In the genomic region with DNA sequence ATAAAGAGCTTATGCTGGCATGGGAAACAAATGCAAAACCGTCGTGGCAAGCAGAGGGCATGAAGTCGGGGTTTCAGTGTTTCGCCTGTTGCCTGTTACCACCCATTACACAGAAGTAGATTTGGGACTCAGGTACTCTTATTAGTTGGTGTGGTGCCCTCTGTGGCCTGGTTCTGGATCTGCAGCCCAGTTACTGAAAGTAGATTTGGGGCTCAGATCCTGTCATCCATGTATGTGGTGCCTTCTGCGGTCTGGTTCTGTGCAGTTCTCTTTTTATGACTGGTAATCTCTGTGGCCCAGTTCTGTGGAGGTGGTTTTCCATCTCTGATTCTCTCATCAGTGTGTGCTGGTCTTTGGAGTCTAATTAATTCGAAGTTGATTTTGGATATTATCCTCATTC, we compare ENCODE assay signal across 9 cellular contexts.
DNase-seq lines count a peak whose midpoint lies in the region; ATAC-seq and TF ChIP-seq lines count a peak whose summit lies in the region.
"Had no signal": no experiment of that assay in that cellular context is flagged by ENCODE, and none has a peak within 500 bp of the region (broad histone marks: within the 10 kb centered on the region; RNA-seq: fewer than 3 reads in every experiment).

No MANE protein-coding gene starts in this region.

- no peaks in the 10 kb centered on the region for H3K9me3 Mint-ChIP-seq in T-helper 2 cell treated with Interferon-gamma antibody and Interleukin-4, amounts not matched to agents 5 μg/mL and 100 μg/mL, for 36 hours
- H3K9me3 Mint-ChIP-seq in stimulated activated naive CD8-positive, alpha-beta T cell treated with anti-CD3 and anti-CD28 coated beads, Interleukin-15, amount 100 ng/mL, for 72 hours = no peaks in the 10 kb centered on the region
- H3K9me3 Mint-ChIP-seq: immature natural killer cell had no signal

- DNase-seq in CD1c-positive myeloid dendritic cell (ENCODE audit: extremely low spot score) (peak; percentile 3), fibroblast of pulmonary artery (ENCODE audit: low read depth) (peak; percentile 46), DMS153 treated with DMSO at 0.1 percent for 48 hours (lab: John Stamatoyannopoulos, UW; ENCODE audit: unreplicated experiment) (no peak)
- DNase-seq in T-helper 2 cell treated with Interferon-gamma antibody and Interleukin-4, amounts not matched to agents 5 μg/mL and 100 μg/mL, for 36 hours (ENCODE audit: low spot score) = peak; percentile 18
- DNase-seq in stimulated activated naive CD8-positive, alpha-beta T cell treated with anti-CD3 and anti-CD28 coated beads, Interleukin-15, amount 100 ng/mL, for 72 hours = peak; percentile 37 to 74

- H3K4me3 Mint-ChIP-seq in T-helper 2 cell treated with Interferon-gamma antibody and Interleukin-4, amounts not matched to agents 5 μg/mL and 100 μg/mL, for 36 hours = no peak overlapping the region
- no peak overlapping the region for H3K4me3 Mint-ChIP-seq in stimulated activated naive CD8-positive, alpha-beta T cell treated with anti-CD3 and anti-CD28 coated beads, Interleukin-15, amount 100 ng/mL, for 72 hours
- H3K4me3 Mint-ChIP-seq: immature natural killer cell had no signal

- no peak overlapping the region for H3K4me3 ChIP-seq in fibroblast of pulmonary artery (replicated peaks; ENCODE audit: low read depth, low read length)

- H3K36me3 Mint-ChIP-seq in T-helper 2 cell treated with Interferon-gamma antibody and Interleukin-4, amounts not matched to agents 5 μg/mL and 100 μg/mL, for 36 hours (ENCODE audit: low read depth) = no peaks in the 10 kb centered on the region
- H3K36me3 Mint-ChIP-seq: immature natural killer cell had no signal

- peak; percentile 56 for TF ChIP-seq CTCF in fibroblast of pulmonary artery (IDR thresholded peaks at IDR 0.05; ENCODE audit: low read length, missing control alignments)

- H3K4me1 Mint-ChIP-seq in T-helper 2 cell treated with Interferon-gamma antibody and Interleukin-4, amounts not matched to agents 5 μg/mL and 100 μg/mL, for 36 hours (ENCODE audit: low read depth) = no peaks in the 10 kb centered on the region
- no peaks in the 10 kb centered on the region for H3K4me1 Mint-ChIP-seq in stimulated activated naive CD8-positive, alpha-beta T cell treated with anti-CD3 and anti-CD28 coated beads, Interleukin-15, amount 100 ng/mL, for 72 hours
- H3K4me1 Mint-ChIP-seq: immature natural killer cell had no signal

- no peaks in the 10 kb centered on the region for H3K27me3 Mint-ChIP-seq in T-helper 2 cell treated with Interferon-gamma antibody and Interleukin-4, amounts not matched to agents 5 μg/mL and 100 μg/mL, for 36 hours (ENCODE audit: low read depth)
- peaks cover 8% of the 10 kb centered on the region for H3K27me3 Mint-ChIP-seq in stimulated activated naive CD8-positive, alpha-beta T cell treated with anti-CD3 and anti-CD28 coated beads, Interleukin-15, amount 100 ng/mL, for 72 hours

- ATAC-seq in GM18511 (IDR thresholded peaks at IDR 0.05; ENCODE audit: unreplicated experiment) (peak; percentile 88), HG03095 (IDR thresholded peaks at IDR 0.05; ENCODE audit: unreplicated experiment) (peak; percentile 66), HG03280 (IDR thresholded peaks at IDR 0.05; ENCODE audit: unreplicated experiment) (no peak)
- peak; percentile 95 for ATAC-seq in stimulated activated naive CD8-positive, alpha-beta T cell treated with anti-CD3 and anti-CD28 coated beads, Interleukin-15, amount 100 ng/mL, for 72 hours

- H3K27ac Mint-ChIP-seq in T-helper 2 cell treated with Interferon-gamma antibody and Interleukin-4, amounts not matched to agents 5 μg/mL and 100 μg/mL, for 36 hours = no peak overlapping the region
- H3K27ac Mint-ChIP-seq in stimulated activated naive CD8-positive, alpha-beta T cell treated with anti-CD3 and anti-CD28 coated beads, Interleukin-15, amount 100 ng/mL, for 72 hours = no peak overlapping the region
- H3K27ac Mint-ChIP-seq: immature natural killer cell had no signal
